2 cellular contexts compared by ENCODE assay signal in the genomic region with DNA sequence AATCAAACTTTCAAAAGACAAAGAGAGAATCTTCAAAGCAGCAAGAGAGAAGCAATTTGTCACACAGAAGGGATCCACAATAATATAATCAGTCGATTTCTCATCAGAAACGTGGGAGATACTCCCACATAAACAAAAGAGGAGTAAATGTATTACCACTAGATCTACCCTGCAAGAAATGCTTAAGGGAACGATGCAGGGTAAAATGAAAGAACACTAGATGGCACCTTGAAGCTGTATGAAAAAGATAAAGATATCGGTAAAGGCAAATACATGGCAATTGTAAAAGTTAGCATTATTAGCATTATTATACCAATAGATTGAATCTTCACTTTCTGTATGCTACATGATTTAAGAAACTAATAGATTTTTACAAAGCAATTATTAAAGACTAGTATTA.
TF ChIP-seq lines count a peak whose summit lies in the region.

No MANE protein-coding gene starts in this region.

TF ChIP-seq in HepG2, 621 proteins besides CTCF, POLR2A, EP300 and RAD21 (continued from another document):
- TF ChIP-seq, protein P1, sequence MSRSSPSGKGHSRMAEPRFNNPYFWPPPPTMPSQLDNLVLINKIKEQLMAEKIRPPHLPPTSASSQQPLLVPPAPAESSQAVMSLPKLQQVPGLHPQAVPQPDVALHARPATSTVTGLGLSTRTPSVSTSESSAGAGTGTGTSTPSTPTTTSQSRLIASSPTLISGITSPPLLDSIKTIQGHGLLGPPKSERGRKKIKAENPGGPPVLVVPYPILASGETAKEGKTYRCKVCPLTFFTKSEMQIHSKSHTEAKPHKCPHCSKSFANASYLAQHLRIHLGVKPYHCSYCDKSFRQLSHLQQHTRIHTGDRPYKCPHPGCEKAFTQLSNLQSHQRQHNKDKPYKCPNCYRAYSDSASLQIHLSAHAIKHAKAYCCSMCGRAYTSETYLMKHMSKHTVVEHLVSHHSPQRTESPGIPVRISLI (CRISPR knock-in tag; IDR thresholded peaks at IDR 0.05; ENCODE audit: borderline replicate concordance) = no peak
- TF ChIP-seq SKI (IDR thresholded peaks at IDR 0.05; ENCODE audit: partially characterized antibody) = no peak
- peak; percentile 48 for TF ChIP-seq STAG1 (CRISPR knock-in tag; IDR thresholded peaks at IDR 0.05)
TF ChIP-seq in HepG2: peak in this region for 1.

TF ChIP-seq in K562, 482 proteins besides CTCF, POLR2A, EP300 and RAD21 (continued from another document):
- TF ChIP-seq, protein P2, sequence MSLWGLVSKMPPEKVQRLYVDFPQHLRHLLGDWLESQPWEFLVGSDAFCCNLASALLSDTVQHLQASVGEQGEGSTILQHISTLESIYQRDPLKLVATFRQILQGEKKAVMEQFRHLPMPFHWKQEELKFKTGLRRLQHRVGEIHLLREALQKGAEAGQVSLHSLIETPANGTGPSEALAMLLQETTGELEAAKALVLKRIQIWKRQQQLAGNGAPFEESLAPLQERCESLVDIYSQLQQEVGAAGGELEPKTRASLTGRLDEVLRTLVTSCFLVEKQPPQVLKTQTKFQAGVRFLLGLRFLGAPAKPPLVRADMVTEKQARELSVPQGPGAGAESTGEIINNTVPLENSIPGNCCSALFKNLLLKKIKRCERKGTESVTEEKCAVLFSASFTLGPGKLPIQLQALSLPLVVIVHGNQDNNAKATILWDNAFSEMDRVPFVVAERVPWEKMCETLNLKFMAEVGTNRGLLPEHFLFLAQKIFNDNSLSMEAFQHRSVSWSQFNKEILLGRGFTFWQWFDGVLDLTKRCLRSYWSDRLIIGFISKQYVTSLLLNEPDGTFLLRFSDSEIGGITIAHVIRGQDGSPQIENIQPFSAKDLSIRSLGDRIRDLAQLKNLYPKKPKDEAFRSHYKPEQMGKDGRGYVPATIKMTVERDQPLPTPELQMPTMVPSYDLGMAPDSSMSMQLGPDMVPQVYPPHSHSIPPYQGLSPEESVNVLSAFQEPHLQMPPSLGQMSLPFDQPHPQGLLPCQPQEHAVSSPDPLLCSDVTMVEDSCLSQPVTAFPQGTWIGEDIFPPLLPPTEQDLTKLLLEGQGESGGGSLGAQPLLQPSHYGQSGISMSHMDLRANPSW (CRISPR knock-in tag; IDR thresholded peaks at IDR 0.05) = no peak
- TF ChIP-seq, protein P3, sequence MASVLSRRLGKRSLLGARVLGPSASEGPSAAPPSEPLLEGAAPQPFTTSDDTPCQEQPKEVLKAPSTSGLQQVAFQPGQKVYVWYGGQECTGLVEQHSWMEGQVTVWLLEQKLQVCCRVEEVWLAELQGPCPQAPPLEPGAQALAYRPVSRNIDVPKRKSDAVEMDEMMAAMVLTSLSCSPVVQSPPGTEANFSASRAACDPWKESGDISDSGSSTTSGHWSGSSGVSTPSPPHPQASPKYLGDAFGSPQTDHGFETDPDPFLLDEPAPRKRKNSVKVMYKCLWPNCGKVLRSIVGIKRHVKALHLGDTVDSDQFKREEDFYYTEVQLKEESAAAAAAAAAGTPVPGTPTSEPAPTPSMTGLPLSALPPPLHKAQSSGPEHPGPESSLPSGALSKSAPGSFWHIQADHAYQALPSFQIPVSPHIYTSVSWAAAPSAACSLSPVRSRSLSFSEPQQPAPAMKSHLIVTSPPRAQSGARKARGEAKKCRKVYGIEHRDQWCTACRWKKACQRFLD (CRISPR knock-in tag; IDR thresholded peaks at IDR 0.05) = no peak
- TF ChIP-seq TCF7 (IDR thresholded peaks at IDR 0.05; ENCODE audit: borderline replicate concordance) = no peak
- TF ChIP-seq YBX1 (IDR thresholded peaks at IDR 0.05) = no peak
TF ChIP-seq in K562: peak in this region for 0.
